20 cellular contexts compared by ENCODE assay signal in genomic region chr3:73467211-73467610, GRCh38.
DNase-seq lines count a peak whose midpoint lies in the region; ATAC-seq, FAIRE-seq and TF ChIP-seq lines count a peak whose summit lies in the region.
"Had no signal": no experiment of that assay in that cellular context is flagged by ENCODE, and none has a peak within 500 bp of the region (broad histone marks: within the 10 kb centered on the region; RNA-seq: fewer than 3 reads in every experiment).

No MANE protein-coding gene starts in this region.

- no peak overlapping the region for H3K4me2 ChIP-seq in mesendoderm (ENCODE audit: low read length)
- H3K4me2 ChIP-seq: BLaER1 had no signal

- no peak overlapping the region for H4K8ac ChIP-seq in mesendoderm (ENCODE audit: low read depth, low read length)

- no peak overlapping the region for H2AK5ac ChIP-seq in mesendoderm (ENCODE audit: low read length)

- H3K4me3 ChIP-seq in pancreas (no peak overlapping the region), mesendoderm (ENCODE audit: low read length) (no peak overlapping the region)
- H3K4me3 ChIP-seq: BLaER1, SK-N-MC had no signal

- peak overlapping the region; percentile 43; the same call in 1 of the 2 replicates for H3K27ac ChIP-seq in VCaP
- peak overlapping the region in 1 of 4 donors; percentile 30 for H3K27ac ChIP-seq in pancreas
- H3K27ac ChIP-seq in mesendoderm (ENCODE audit: low read depth, low read length) = no peak overlapping the region
- H3K27ac ChIP-seq: BLaER1, SK-N-MC had no signal

- H3K79me2 ChIP-seq in mesendoderm (ENCODE audit: control insufficient read depth, insufficient read depth, low read length) = no peaks in the 10 kb centered on the region

- H3K18ac ChIP-seq in mesendoderm (ENCODE audit: low read length) = no peak overlapping the region

- no peak overlapping the region for H3K56ac ChIP-seq in mesendoderm (ENCODE audit: low read length)

- TF ChIP-seq CTCF in VCaP (conservative IDR thresholded peaks at IDR 0.05) (no peak), pancreas (IDR thresholded peaks at IDR 0.05) (no peak)

- H3K9ac ChIP-seq in mesendoderm (ENCODE audit: low read length) = no peak overlapping the region
- H3K9ac ChIP-seq: BLaER1 had no signal

- H3K4me1 ChIP-seq in pancreas (peaks cover 10 to 17% (median 16%) of the 10 kb centered on the region in 3 donors), mesendoderm (ENCODE audit: control insufficient read depth, low read depth, low read length) (peaks cover 2% of the 10 kb centered on the region)
- H3K4me1 ChIP-seq: BLaER1 had no signal

- peak; percentile 50 to 72 (median 62) for ATAC-seq in pancreas

- H3K27me3 ChIP-seq in pancreas (no peaks in the 10 kb centered on the region), mesendoderm (ENCODE audit: insufficient read depth, low read length, poor library complexity) (no peaks in the 10 kb centered on the region)
- H3K27me3 ChIP-seq: BLaER1 had no signal

- DNase-seq in NCI-H1417 (lab: John Stamatoyannopoulos, UW) (peak in 2 of 3 experiments; percentile 28 to 70), NCI-H1417 treated with DMSO at 0.1 percent for 48 hours (lab: John Stamatoyannopoulos, UW) (no peak), NCI-H146 treated with DMSO at 0.1 percent for 48 hours (lab: John Stamatoyannopoulos, UW; ENCODE audit: unreplicated experiment) (peak; percentile 77), pancreas (no peak), mesendoderm (no peak), NCI-H345 treated with DMSO at 0.1 percent for 48 hours (lab: John Stamatoyannopoulos, UW; ENCODE audit: unreplicated experiment) (no peak)
- DNase-seq: Calu3; CD4-positive, alpha-beta memory T cell; DMS79 treated with DMSO at 0.1 percent for 48 hours; NCI-H1436 treated with DMSO at 0.1 percent for 48 hours; NCI-H2107; NCI-H226; NCI-H524 treated with DMSO at 0.1 percent for 48 hours; NK-92 treated with Interleukin-12 subunit alpha and Interleukin-12 subunit beta, amount 100 ng/mL, for 24 hours; Right ventricle myocardium superior had no signal

- H2BK5ac ChIP-seq in mesendoderm (ENCODE audit: low read length) = no peak overlapping the region

- 30 to 33% methylated on average over 3 of the region's 3 CpGs for WGBS in pancreas, 2 donors
- no CpG with 5 or more reads among the region's 3 CpGs for WGBS in mesendoderm (ENCODE audit: extremely low coverage, insufficient coverage, low lambda C conversion rate)

- no peak overlapping the region for H3K23ac ChIP-seq in mesendoderm (ENCODE audit: low read length)

- intact Hi-C loops in pancreas (cut with DNase I) = no loop called here

- H3K4ac ChIP-seq in mesendoderm (ENCODE audit: low read depth, low read length) = no peak overlapping the region

- no peak overlapping the region for H2BK15ac ChIP-seq in mesendoderm (replicated peaks; ENCODE audit: low read depth)

- no peak overlapping the region for H2BK120ac ChIP-seq in mesendoderm (ENCODE audit: low read depth, low read length)

- H3K36me3 ChIP-seq in pancreas (no peaks in the 10 kb centered on the region), mesendoderm (ENCODE audit: control insufficient read depth, insufficient read depth, low read length) (no peaks in the 10 kb centered on the region)
- H3K36me3 ChIP-seq: BLaER1 had no signal

- no peak overlapping the region for H4K5ac ChIP-seq in mesendoderm (ENCODE audit: low read length)

- no peaks in the 10 kb centered on the region for H3K9me3 ChIP-seq in pancreas
- H3K9me3 ChIP-seq: BLaER1 had no signal

- H3K79me1 ChIP-seq in mesendoderm (ENCODE audit: low read length) = no peaks in the 10 kb centered on the region

- FAIRE-seq in pancreas (lab: Jason Lieb, UNC) = no peak
- FAIRE-seq: H54, RCC 7860 had no signal

Comparison
In these comparisons a context has a peak if more than half of its experiments do, and no peak if none do; other contexts are left out.
1. DNase-seq: peak in NCI-H1417 (2 of 3) and NCI-H146 treated with DMSO at 0.1 percent for 48 hours (single experiment); none in NCI-H1417 treated with DMSO at 0.1 percent for 48 hours (single experiment), pancreas (0 of 6), mesendoderm (single experiment) and NCI-H345 treated with DMSO at 0.1 percent for 48 hours (single experiment).